ENCODE assay signal across 16 cellular contexts in the genomic region with DNA sequence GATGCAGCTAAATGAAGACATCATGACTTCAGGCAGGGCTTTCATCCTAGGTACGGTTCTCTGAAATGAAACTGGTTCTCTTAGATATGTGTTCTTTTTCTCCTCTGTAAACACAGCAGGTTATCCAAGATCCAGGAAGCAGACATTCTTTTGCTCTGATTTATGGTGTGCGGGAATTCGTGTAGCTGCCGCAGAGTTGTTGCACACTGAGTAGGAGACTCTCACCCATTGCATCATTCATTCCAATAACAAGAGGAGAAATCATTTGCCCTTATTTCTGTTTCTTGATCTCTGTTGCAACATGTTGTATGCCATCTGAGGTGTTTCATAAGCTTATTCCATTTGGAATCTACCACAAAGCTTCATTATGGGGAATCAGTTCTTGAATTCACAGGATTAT.
DNase-seq lines count a peak whose midpoint lies in the region; ATAC-seq and TF ChIP-seq lines count a peak whose summit lies in the region.
"Had no signal": no experiment of that assay in that cellular context is flagged by ENCODE, and none has a peak within 500 bp of the region (broad histone marks: within the 10 kb centered on the region; RNA-seq: fewer than 3 reads in every experiment).

No MANE protein-coding gene starts in this region.

- no peaks in the 10 kb centered on the region for H3K9me2 ChIP-seq in Karpas-422 (replicated peaks; ENCODE audit: insufficient read depth, low read length)

- DNase-seq in mammary epithelial cell (peak; percentile 3), MCF 10A (ENCODE audit: unreplicated experiment) (no peak), fibroblast of mammary gland (ENCODE audit: low read depth) (peak; percentile 40), omental fat pad (ENCODE audit: low spot score) (no peak), Kasumi-1 (lab: John Stamatoyannopoulos, UW) (no peak), Caco-2 (no peak), Karpas-422 (no peak)
- DNase-seq: AML-193; CD8-positive, alpha-beta memory T cell; DMS53; HCEC 1CT; HFFc6 had no signal

- POLR2A ChIA-PET in MCF 10A (lab: Yijun Ruan, JAX): interaction anchor here (0.7 kb wide), 1 partner anchor 14 kb away, joined by 3 read pairs; no protein-coding TSS in a partner anchor
- POLR2A ChIA-PET in Caco-2 (lab: Charles Lee): no interaction called here

- WGBS in mammary epithelial cell (ENCODE audit: low coverage, missing lambda C conversion rate): 55% methylated on average over 4 of the region's 4 CpGs

- no peaks in the 10 kb centered on the region for H3K36me3 ChIP-seq in mammary epithelial cell (ENCODE audit: insufficient read depth, low read length)
- no peaks in the 10 kb centered on the region for H3K36me3 ChIP-seq in Caco-2 (ENCODE audit: control insufficient read depth, insufficient read depth, low read length)
- H3K36me3 ChIP-seq in Karpas-422 (ENCODE audit: insufficient read depth, low read length): no peaks in the 10 kb centered on the region
- H3K36me3 ChIP-seq: BLaER1 had no signal

- TF ChIP-seq CTCF in mammary epithelial cell (conservative IDR thresholded peaks at IDR 0.05 in 1 of 2, IDR thresholded peaks at IDR 0.05 in 1 of 2; ENCODE audit: extremely low read depth in 1 of 2, insufficient read depth in 1 of 2, low read depth in 1 of 2, low read length in 2 of 2): no peak
- no peak for TF ChIP-seq CTCF in MCF 10A (IDR thresholded peaks at IDR 0.05; ENCODE audit: unreplicated experiment)
- TF ChIP-seq CTCF in fibroblast of mammary gland (conservative IDR thresholded peaks at IDR 0.05; ENCODE audit: control insufficient read depth, insufficient read depth, low read depth, low read length): no peak
- no peak for TF ChIP-seq CTCF in omental fat pad (IDR thresholded peaks at IDR 0.05)
- TF ChIP-seq CTCF in Caco-2 (IDR thresholded peaks at IDR 0.05; ENCODE audit: insufficient read depth in 1 of 2, low read depth in 1 of 2, low read length in 1 of 2, severe bottlenecking in 1 of 2, unreplicated experiment in 1 of 2): no peak

- H3K4me2 ChIP-seq in mammary epithelial cell (ENCODE audit: insufficient read depth, low read depth, low read length) (no peak overlapping the region), Karpas-422 (ENCODE audit: low read depth, low read length, poor library complexity, severe bottlenecking) (no peak overlapping the region)
- H3K4me2 ChIP-seq: BLaER1 had no signal

- peak; percentile 71 for ATAC-seq in omental fat pad (ENCODE audit: low FRiP score)
- ATAC-seq: GM12878, HepG2 had no signal

- H3K4me3 Mint-ChIP-seq in MCF 10A (ENCODE audit: unreplicated experiment) (no peak overlapping the region), Caco-2 (ENCODE audit: unreplicated experiment) (no peak overlapping the region)
- H3K4me3 Mint-ChIP-seq: CD8-positive, alpha-beta memory T cell; HFFc6 had no signal

- in situ Hi-C loops in mammary epithelial cell (cut with MboI; ENCODE audit: low sequenced_read_pairs in 2 of 2): no loop called here

- BruUV-seq in mammary epithelial cell (replicated peaks; lab: Mats Ljungman, UMichigan): no TSS peak
- BruUV-seq in MCF 10A (replicated peaks; lab: Mats Ljungman, UMichigan): no TSS peak
- no TSS peak for BruUV-seq in Caco-2 (replicated peaks; lab: Mats Ljungman, UMichigan)

- H3K79me2 ChIP-seq in mammary epithelial cell (ENCODE audit: insufficient read depth, low read length) (no peaks in the 10 kb centered on the region), Karpas-422 (ENCODE audit: low read length) (no peaks in the 10 kb centered on the region)

- CTCF ChIA-PET in mammary epithelial cell (lab: Charles Lee; ENCODE audit: low non-redundant PET): no interaction called here
- CTCF ChIA-PET in MCF 10A (lab: Yijun Ruan, JAX): no interaction called here
- CTCF ChIA-PET in Caco-2 (lab: Charles Lee): no interaction called here

- no peak overlapping the region for H3K4me3 ChIP-seq in mammary epithelial cell (replicated peaks in 1 of 3; ENCODE audit: insufficient read depth in 1 of 3, low read depth in 2 of 3, low read length in 3 of 3)
- no peak overlapping the region for H3K4me3 ChIP-seq in fibroblast of mammary gland (ENCODE audit: control insufficient read depth, low read depth, low read length)
- H3K4me3 ChIP-seq in Caco-2 (ENCODE audit: low read depth, low read length): no peak overlapping the region
- H3K4me3 ChIP-seq in Karpas-422 (ENCODE audit: low read length): no peak overlapping the region
- H3K4me3 ChIP-seq: BLaER1, GM12878 had no signal

- H3K27me3 Mint-ChIP-seq in MCF 10A (ENCODE audit: insufficient read depth, unreplicated experiment): no peaks in the 10 kb centered on the region
- no peaks in the 10 kb centered on the region for H3K27me3 Mint-ChIP-seq in Caco-2 (ENCODE audit: insufficient read depth, unreplicated experiment)
- H3K27me3 Mint-ChIP-seq: CD8-positive, alpha-beta memory T cell had no signal

- no peak overlapping the region for H3K9ac ChIP-seq in mammary epithelial cell (ENCODE audit: insufficient read depth, low read length)
- H3K9ac ChIP-seq in Karpas-422 (ENCODE audit: low read length): no peak overlapping the region
- H3K9ac ChIP-seq: BLaER1 had no signal

- peaks cover 10% of the 10 kb centered on the region for H3K9me3 ChIP-seq in mammary epithelial cell (replicated peaks; ENCODE audit: insufficient read depth, low read length)
- no peaks in the 10 kb centered on the region for H3K9me3 ChIP-seq in Caco-2
- H3K9me3 ChIP-seq in Karpas-422 (ENCODE audit: low read length): no peaks in the 10 kb centered on the region
- H3K9me3 ChIP-seq: BLaER1 had no signal

- H3K9me3 Mint-ChIP-seq in MCF 10A (ENCODE audit: unreplicated experiment): peaks cover 11% of the 10 kb centered on the region
- no peaks in the 10 kb centered on the region for H3K9me3 Mint-ChIP-seq in Caco-2 (ENCODE audit: unreplicated experiment)

- no peak overlapping the region for H3K27ac Mint-ChIP-seq in MCF 10A (ENCODE audit: low read depth, unreplicated experiment)
- no peak overlapping the region for H3K27ac Mint-ChIP-seq in Caco-2 (ENCODE audit: unreplicated experiment)
- H3K27ac Mint-ChIP-seq: CD8-positive, alpha-beta memory T cell; HFFc6 had no signal

- H3K36me3 Mint-ChIP-seq in MCF 10A (ENCODE audit: insufficient read depth, unreplicated experiment): no peaks in the 10 kb centered on the region
- H3K36me3 Mint-ChIP-seq in Caco-2 (ENCODE audit: insufficient read depth, unreplicated experiment): no peaks in the 10 kb centered on the region

- intact Hi-C loops in mammary epithelial cell (cut with micrococcal nuclease): no loop called here
- intact Hi-C loops in MCF 10A (cut with micrococcal nuclease): no loop called here
- intact Hi-C loops in Caco-2 (cut with micrococcal nuclease; ENCODE audit: unreplicated experiment): no loop called here

- H3K4me1 Mint-ChIP-seq in MCF 10A (ENCODE audit: insufficient read depth, unreplicated experiment): no peaks in the 10 kb centered on the region
- H3K4me1 Mint-ChIP-seq in Caco-2 (ENCODE audit: low read depth, unreplicated experiment): no peaks in the 10 kb centered on the region
- H3K4me1 Mint-ChIP-seq: CD8-positive, alpha-beta memory T cell had no signal

- H3K4me1 ChIP-seq in mammary epithelial cell (ENCODE audit: insufficient read depth, low read length) (no peaks in the 10 kb centered on the region), Caco-2 (no peaks in the 10 kb centered on the region), Karpas-422 (ENCODE audit: low read length) (no peaks in the 10 kb centered on the region)
- H3K4me1 ChIP-seq: BLaER1 had no signal

- dilution Hi-C loops in mammary epithelial cell (cut with HindIII; ENCODE audit: low sequenced_read_pairs): no loop called here

- H4K20me1 ChIP-seq in mammary epithelial cell (ENCODE audit: insufficient read depth, low read length) (no peaks in the 10 kb centered on the region), Karpas-422 (ENCODE audit: insufficient read depth, low read depth, low read length) (no peaks in the 10 kb centered on the region)
- H4K20me1 ChIP-seq: BLaER1 had no signal

- H3K27ac ChIP-seq in mammary epithelial cell (ENCODE audit: insufficient read depth, low read depth, low read length) (no peak overlapping the region), Karpas-422 (ENCODE audit: low read length) (no peak overlapping the region)
- H3K27ac ChIP-seq: 22Rv1, BLaER1 had no signal

- H2AFZ ChIP-seq in mammary epithelial cell (ENCODE audit: low read depth, low read length) (no peak overlapping the region), Karpas-422 (ENCODE audit: low read length) (no peak overlapping the region)

- H3K27me3 ChIP-seq in mammary epithelial cell (ENCODE audit: insufficient read depth, low read length): no peaks in the 10 kb centered on the region
- no peaks in the 10 kb centered on the region; the same call in 1 of the 2 replicates for H3K27me3 ChIP-seq in Caco-2 (replicated peaks; ENCODE audit: control insufficient read depth, insufficient read depth, low read length)
- no peaks in the 10 kb centered on the region for H3K27me3 ChIP-seq in Karpas-422 (ENCODE audit: low read length)
- H3K27me3 ChIP-seq: BLaER1 had no signal

Comparison
In these comparisons a context has a peak if more than half of its experiments do, and no peak if none do; other contexts are left out.
1. DNase-seq: peak in mammary epithelial cell (single experiment) and fibroblast of mammary gland (single experiment); none in MCF 10A (single experiment), omental fat pad (single experiment), Kasumi-1 (0 of 2), Caco-2 (0 of 2) and Karpas-422 (single experiment).